Comparison of ENCODE assay signal across 20 cellular contexts in genomic region chrX:12011075-12011474, GRCh38.
DNase-seq lines count a peak whose midpoint lies in the region; ATAC-seq and TF ChIP-seq lines count a peak whose summit lies in the region.
"Had no signal": no experiment of that assay in that cellular context is flagged by ENCODE, and none has a peak within 500 bp of the region (broad histone marks: within the 10 kb centered on the region; RNA-seq: fewer than 3 reads in every experiment).

No MANE protein-coding gene starts in this region.

- BruUV-seq in IMR-90 (replicated peaks; lab: Mats Ljungman, UMichigan) (no TSS peak), Calu3 (replicated peaks; lab: Mats Ljungman, UMichigan) (no TSS peak)

- H2AK5ac ChIP-seq in IMR-90 (ENCODE audit: low read depth, low read length) = no peak overlapping the region

- no peak overlapping the region; the same call in 1 of the 2 replicates for H3K18ac ChIP-seq in IMR-90 (ENCODE audit: low read depth, low read length)

- no peaks in the 10 kb centered on the region for H3K27me3 Mint-ChIP-seq in Calu3 (ENCODE audit: unreplicated experiment)
- H3K27me3 Mint-ChIP-seq: activated CD4-positive, alpha-beta memory T cell treated with anti-CD3 and anti-CD28 coated beads for 36 hours; activated naive CD8-positive, alpha-beta T cell had no signal

- no peak overlapping the region for H3K4ac ChIP-seq in IMR-90 (ENCODE audit: low read depth, low read length)

- no peak overlapping the region for H4K91ac ChIP-seq in IMR-90 (ENCODE audit: insufficient read depth, low read depth, low read length)

- POLR2A ChIA-PET in IMR-90 (lab: Charles Lee; ENCODE audit: unreplicated experiment) = no interaction called here

- CTCF ChIA-PET in IMR-90 (lab: Yijun Ruan, JAX) = no interaction called here
- CTCF ChIA-PET in Calu3 (lab: Charles Lee) = no interaction called here

- no peak for TF ChIP-seq POLR2A in IMR-90 (IDR thresholded peaks at IDR 0.05; ENCODE audit: low read depth, low read length)

- H3K4me2 ChIP-seq in IMR-90 (ENCODE audit: low read depth, low read length) = no peak overlapping the region

- H3K14ac ChIP-seq in IMR-90 (replicated peaks; ENCODE audit: low read depth, low read length) = no peak overlapping the region

- no peaks in the 10 kb centered on the region for H3K9me3 Mint-ChIP-seq in Calu3 (ENCODE audit: low read depth, unreplicated experiment)
- H3K9me3 Mint-ChIP-seq: activated CD4-positive, alpha-beta memory T cell treated with anti-CD3 and anti-CD28 coated beads for 36 hours; activated T-cell treated with anti-CD3 and anti-CD28 coated beads, Interleukin-2, amount 50 U/mL, for 24 hours had no signal

- H4K20me1 ChIP-seq in IMR-90 (ENCODE audit: insufficient read depth, low read length) = no peaks in the 10 kb centered on the region

- no peak overlapping the region for H4K8ac ChIP-seq in IMR-90 (ENCODE audit: low read depth in 2 of 2, low read length in 2 of 2)

- H3K9me1 ChIP-seq in IMR-90 (ENCODE audit: insufficient read depth, low read length) = no peaks in the 10 kb centered on the region

- H3K27me3 ChIP-seq in IMR-90 (ENCODE audit: control insufficient read depth, insufficient read depth, low read length) (no peaks in the 10 kb centered on the region), brain microvascular endothelial cell (replicated peaks) (no peaks in the 10 kb centered on the region), kidney epithelial cell (ENCODE audit: control insufficient read depth, insufficient read depth, low read length) (no peaks in the 10 kb centered on the region)
- H3K27me3 ChIP-seq: esophagus squamous epithelium, vagina had no signal

- WGBS in IMR-90 (ENCODE audit: extremely low coverage in 2 of 2, insufficient read length in 1 of 2), 2 experiments = no CpG with 5 or more reads among the region's 2 CpGs

- H2BK15ac ChIP-seq in IMR-90 (ENCODE audit: low read depth, low read length) = no peak overlapping the region

- H3K9me3 ChIP-seq in IMR-90 (ENCODE audit: control insufficient read depth, insufficient read depth, low read length) = 0 out of 2 replicates have a peak, but pooled peaks cover 2% of the 10 kb centered on the region
- H3K9me3 ChIP-seq: esophagus squamous epithelium, mucosa of descending colon, vagina had no signal

- no peak overlapping the region for H3K27ac ChIP-seq in IMR-90 (ENCODE audit: insufficient read depth, low read length)
- no peak overlapping the region for H3K27ac ChIP-seq in brain microvascular endothelial cell
- H3K27ac ChIP-seq: esophagus squamous epithelium, vagina, WERI-Rb-1 had no signal

- H2BK120ac ChIP-seq in IMR-90 (ENCODE audit: low read depth, low read length) = peak overlapping the region; percentile 39

- H3K23ac ChIP-seq in IMR-90 (ENCODE audit: low read depth, low read length) = no peak overlapping the region

- no peak overlapping the region for H3K27ac Mint-ChIP-seq in Calu3 (ENCODE audit: unreplicated experiment)
- H3K27ac Mint-ChIP-seq: activated CD4-positive, alpha-beta memory T cell treated with anti-CD3 and anti-CD28 coated beads for 36 hours; activated naive CD8-positive, alpha-beta T cell; activated T-cell treated with anti-CD3 and anti-CD28 coated beads, Interleukin-2, amount 50 U/mL, for 24 hours; IgD-negative memory B cell had no signal

- DNase-seq in AG10803 (ENCODE audit: low read depth) (peak; percentile 28), IMR-90 (peak; percentile 81), brain microvascular endothelial cell (peak; percentile 39), kidney epithelial cell (ENCODE audit: low read depth) (peak; percentile 12), germinal center (ENCODE audit: low spot score) (no peak), Calu3 (no peak)
- no peak for DNase-seq in stimulated activated CD4-positive, alpha-beta T cell treated with anti-CD3 and anti-CD28 coated beads, Interleukin-2, amount 100 ng/mL, for 24 hours
- DNase-seq: activated CD4-positive, alpha-beta memory T cell treated with anti-CD3 and anti-CD28 coated beads for 36 hours; activated T-cell treated with anti-CD3 and anti-CD28 coated beads, Interleukin-2, amount 50 U/mL, for 24 hours; AML-193; esophagus squamous epithelium; mucosa of descending colon; retina; RPMI8226; WERI-Rb-1 had no signal

- no peak overlapping the region for H3K4me3 ChIP-seq in AG10803 (ENCODE audit: low read length)
- H3K4me3 ChIP-seq in IMR-90 (ENCODE audit: insufficient read depth, low read depth, low read length) = no peak overlapping the region
- H3K4me3 ChIP-seq in brain microvascular endothelial cell (ENCODE audit: low read depth, low read length) = no peak overlapping the region
- no peak overlapping the region for H3K4me3 ChIP-seq in kidney epithelial cell (ENCODE audit: low read depth, low read length)
- H3K4me3 ChIP-seq: esophagus squamous epithelium, mucosa of descending colon, vagina had no signal

- no peaks in the 10 kb centered on the region for H3K36me3 ChIP-seq in IMR-90 (ENCODE audit: control insufficient read depth, insufficient read depth, low read length)
- no peaks in the 10 kb centered on the region for H3K36me3 ChIP-seq in brain microvascular endothelial cell (replicated peaks)
- no peaks in the 10 kb centered on the region for H3K36me3 ChIP-seq in kidney epithelial cell (ENCODE audit: control insufficient read depth, insufficient read depth, low read length)
- H3K36me3 ChIP-seq: esophagus squamous epithelium, vagina, WERI-Rb-1 had no signal

- H3K4me3 Mint-ChIP-seq in Calu3 (ENCODE audit: low read depth, unreplicated experiment) = no peak overlapping the region
- H3K4me3 Mint-ChIP-seq: activated CD4-positive, alpha-beta memory T cell treated with anti-CD3 and anti-CD28 coated beads for 36 hours; activated naive CD8-positive, alpha-beta T cell; activated T-cell treated with anti-CD3 and anti-CD28 coated beads, Interleukin-2, amount 50 U/mL, for 24 hours; IgD-negative memory B cell had no signal

- dilution Hi-C loops in IMR-90 (cut with HindIII; ENCODE audit: low sequenced_read_pairs, unreplicated experiment) = no loop called here

- intact Hi-C loops in IMR-90 (cut with micrococcal nuclease) = no loop called here
- intact Hi-C loops in Calu3 (cut with micrococcal nuclease; ENCODE audit: unreplicated experiment) = no loop called here

- no peak overlapping the region for H2AK9ac ChIP-seq in IMR-90 (replicated peaks; ENCODE audit: low read depth, low read length, poor library complexity)

- TF ChIP-seq CTCF in AG10803 (conservative IDR thresholded peaks at IDR 0.05; ENCODE audit: low read length) (no peak), IMR-90 (conservative IDR thresholded peaks at IDR 0.05; ENCODE audit: low read depth, low read length) (no peak), brain microvascular endothelial cell (IDR thresholded peaks at IDR 0.05; ENCODE audit: low read depth, low read length, missing control alignments) (no peak), kidney epithelial cell (IDR thresholded peaks at IDR 0.05; ENCODE audit: insufficient read depth, low read length, poor library complexity, severe bottlenecking) (no peak), Calu3 (IDR thresholded peaks at IDR 0.05; ENCODE audit: unreplicated experiment) (no peak)

- ATAC-seq in IMR-90 (ENCODE audit: low read depth) (peak; percentile 58), GM19395 (IDR thresholded peaks at IDR 0.05; ENCODE audit: unreplicated experiment) (no peak)
- ATAC-seq: left lobe of liver, mucosa of descending colon had no signal

- H2BK20ac ChIP-seq in IMR-90 (ENCODE audit: low read depth, low read length) = peak overlapping the region; percentile 71

- H3K36me3 Mint-ChIP-seq in Calu3 (ENCODE audit: insufficient read depth, unreplicated experiment) = peaks cover 5% of the 10 kb centered on the region
- H3K36me3 Mint-ChIP-seq: activated CD4-positive, alpha-beta memory T cell treated with anti-CD3 and anti-CD28 coated beads for 36 hours; activated naive CD8-positive, alpha-beta T cell; IgD-negative memory B cell had no signal

- in situ Hi-C loops in IMR-90 (cut with MboI; ENCODE audit: low sequenced_read_pairs) (no loop called here), brain microvascular endothelial cell (cut with HindIII; ENCODE audit: low pct_ligation_motif_present, low sequenced_read_pairs) (no loop called here)

- no peak overlapping the region for H2AFZ ChIP-seq in IMR-90 (replicated peaks; ENCODE audit: low read length, poor library complexity)

- no peak overlapping the region for H3K56ac ChIP-seq in IMR-90 (ENCODE audit: extremely low read depth, insufficient read depth, low read length)

- peaks cover 2% of the 10 kb centered on the region; the same call in 1 of the 2 replicates for H3K4me1 ChIP-seq in IMR-90 (ENCODE audit: control insufficient read depth, insufficient read depth, low read length)
- H3K4me1 ChIP-seq: esophagus squamous epithelium, vagina had no signal

- no peaks in the 10 kb centered on the region for H3K79me1 ChIP-seq in IMR-90 (ENCODE audit: low read depth in 1 of 2, low read length in 2 of 2)

- H2BK5ac ChIP-seq in IMR-90 (ENCODE audit: low read depth, low read length, poor library complexity, severe bottlenecking) = peak overlapping the region; percentile 76

- peaks cover 65% of the 10 kb centered on the region for H3K4me1 Mint-ChIP-seq in Calu3 (ENCODE audit: low read depth, unreplicated experiment)

- H3K9ac ChIP-seq in IMR-90 (ENCODE audit: low read depth, low read length) = no peak overlapping the region

- no peak for TF ChIP-seq RAD21 in IMR-90 (IDR thresholded peaks at IDR 0.05; ENCODE audit: low read length)

- H4K5ac ChIP-seq in IMR-90 (ENCODE audit: low read depth, low read length) = no peak overlapping the region

TF ChIP-seq in IMR-90, 13 proteins besides CTCF, POLR2A, EP300 and RAD21:
- TF ChIP-seq NFE2L2 (IDR thresholded peaks at IDR 0.05; ENCODE audit: low read depth, low read length) = no peak
- peak; percentile 46; the same call in 1 of the 2 replicates for TF ChIP-seq CEBPB (IDR thresholded peaks at IDR 0.05; ENCODE audit: low read depth, low read length)

Comparison
In these comparisons a context has a peak if more than half of its experiments do, and no peak if none do; other contexts are left out.
1. DNase-seq: peak in AG10803 (single experiment), IMR-90 (single experiment), brain microvascular endothelial cell (single experiment) and kidney epithelial cell (single experiment); none in germinal center (single experiment), stimulated activated CD4-positive, alpha-beta T cell treated with anti-CD3 and anti-CD28 coated beads, Interleukin-2, amount 100 ng/mL, for 24 hours (0 of 2) and Calu3 (single experiment).